In genomic region chr2:25420820-25421237, GRCh38 we compare ENCODE assay signal across 10 cellular contexts.
A peak's percentile ranks its signal among the peaks of the same experiment; 100 is the strongest.
DNase-seq lines count a peak whose midpoint lies in the region; ATAC-seq, FAIRE-seq and TF ChIP-seq lines count a peak whose summit lies in the region.
"Had no signal": no experiment of that assay in that cellular context is flagged by ENCODE, and none has a peak within 500 bp of the region (broad histone marks: within the 10 kb centered on the region; RNA-seq: fewer than 3 reads in every experiment).

No MANE protein-coding gene starts in this region.

- H3K27me3 ChIP-seq in Loucy (ENCODE audit: insufficient read depth, low read length, poor library complexity, severe bottlenecking): no peaks in the 10 kb centered on the region
- H3K27me3 ChIP-seq in mucosa of rectum (ENCODE audit: control insufficient read depth in 2 of 2, insufficient read depth in 2 of 2, low read length in 2 of 2): no peaks in the 10 kb centered on the region

- intact Hi-C loops in activated CD4-positive, alpha-beta T cell treated with anti-CD3 and anti-CD28 coated beads, Interleukin-2, amount 10 ng/mL, durations not matched to agents 24 days and 14 days (cut with micrococcal nuclease): no loop called here

- H3K4me3 ChIP-seq in Loucy (ENCODE audit: low read length, poor library complexity, severe bottlenecking): no peak overlapping the region
- peak overlapping the region; percentile 15 to 65 for H3K4me3 ChIP-seq in mucosa of rectum (ENCODE audit: low read length in 2 of 2)
- H3K4me3 ChIP-seq: psoas muscle had no signal

- H3K27me3 Mint-ChIP-seq in activated CD4-positive, alpha-beta T cell treated with anti-CD3 and anti-CD28 coated beads, Interleukin-2, amount 10 ng/mL, durations not matched to agents 24 days and 14 days: no peaks in the 10 kb centered on the region
- H3K27me3 Mint-ChIP-seq: activated naive CD4-positive, alpha-beta T cell treated with anti-CD3 and anti-CD28 coated beads, Interleukin-2, amount 50 U/mL, for 24 hours had no signal

- H4K20me1 ChIP-seq in Loucy (ENCODE audit: insufficient read depth, low read length, poor library complexity, severe bottlenecking): no peaks in the 10 kb centered on the region

- no peaks in the 10 kb centered on the region for H3F3A ChIP-seq in Loucy (ENCODE audit: low read depth)

- peaks cover 6% of the 10 kb centered on the region for H3K9me3 Mint-ChIP-seq in activated CD4-positive, alpha-beta T cell treated with anti-CD3 and anti-CD28 coated beads, Interleukin-2, amount 10 ng/mL, durations not matched to agents 24 days and 14 days
- H3K9me3 Mint-ChIP-seq: activated naive CD4-positive, alpha-beta T cell treated with anti-CD3 and anti-CD28 coated beads, Interleukin-2, amount 50 U/mL, for 24 hours had no signal

- H3K4me1 ChIP-seq in Loucy (ENCODE audit: insufficient read depth, low read length, poor library complexity, severe bottlenecking) (peaks cover 13% of the 10 kb centered on the region), mucosa of rectum (ENCODE audit: control insufficient read depth in 2 of 2, insufficient read depth in 2 of 2, low read length in 2 of 2) (peaks cover 13 to 17% of the 10 kb centered on the region in 2 donors)
- H3K4me1 ChIP-seq: psoas muscle had no signal

- FAIRE-seq in D721Med (lab: Jason Lieb, UNC): no peak

- H3K4me1 Mint-ChIP-seq in activated CD4-positive, alpha-beta T cell treated with anti-CD3 and anti-CD28 coated beads, Interleukin-2, amount 10 ng/mL, durations not matched to agents 24 days and 14 days: peaks cover 14% of the 10 kb centered on the region
- H3K4me1 Mint-ChIP-seq: activated naive CD4-positive, alpha-beta T cell treated with anti-CD3 and anti-CD28 coated beads, Interleukin-2, amount 50 U/mL, for 24 hours had no signal

- peaks cover 17% of the 10 kb centered on the region for H3K36me3 Mint-ChIP-seq in activated CD4-positive, alpha-beta T cell treated with anti-CD3 and anti-CD28 coated beads, Interleukin-2, amount 10 ng/mL, durations not matched to agents 24 days and 14 days (ENCODE audit: low read depth)

- no peak overlapping the region for H3K4me3 Mint-ChIP-seq in activated CD4-positive, alpha-beta T cell treated with anti-CD3 and anti-CD28 coated beads, Interleukin-2, amount 10 ng/mL, durations not matched to agents 24 days and 14 days
- H3K4me3 Mint-ChIP-seq: activated naive CD4-positive, alpha-beta T cell treated with anti-CD3 and anti-CD28 coated beads, Interleukin-2, amount 50 U/mL, for 24 hours had no signal

- no peak overlapping the region for H3K9ac ChIP-seq in Loucy (ENCODE audit: low read depth, low read length, poor library complexity, severe bottlenecking)
- peak overlapping the region in 1 of 2 donors; percentile 74 for H3K9ac ChIP-seq in mucosa of rectum (ENCODE audit: low read depth in 1 of 2, low read length in 2 of 2)

- TF ChIP-seq CTCF in Loucy (conservative IDR thresholded peaks at IDR 0.05; ENCODE audit: low read length) (no peak), D721Med (IDR thresholded peaks at IDR 0.05; ENCODE audit: insufficient read depth, missing control alignments) (no peak)

- H3K4me2 ChIP-seq in Loucy (ENCODE audit: low read depth, low read length, poor library complexity, severe bottlenecking): peak overlapping the region; percentile 40

- peak overlapping the region; percentile 18 to 80 for H3K27ac ChIP-seq in mucosa of rectum (ENCODE audit: low read depth in 2 of 2, low read length in 2 of 2)
- H3K27ac ChIP-seq: psoas muscle had no signal

- H3K79me2 ChIP-seq in Loucy (ENCODE audit: insufficient read depth, low read length): no peaks in the 10 kb centered on the region

- H2AFZ ChIP-seq in Loucy (ENCODE audit: low read length): no peak overlapping the region

- no peaks in the 10 kb centered on the region for H3K9me2 ChIP-seq in Loucy (replicated peaks; ENCODE audit: low read depth, low read length)

- H3K36me3 ChIP-seq in Loucy (ENCODE audit: insufficient read depth, low read length): no peaks in the 10 kb centered on the region
- no peaks in the 10 kb centered on the region for H3K36me3 ChIP-seq in mucosa of rectum (ENCODE audit: control insufficient read depth in 2 of 2, insufficient read depth in 2 of 2, low read length in 2 of 2)

- H3K27ac Mint-ChIP-seq in activated CD4-positive, alpha-beta T cell treated with anti-CD3 and anti-CD28 coated beads, Interleukin-2, amount 10 ng/mL, durations not matched to agents 24 days and 14 days: no peak overlapping the region

- no peak for DNase-seq in activated CD4-positive, alpha-beta T cell treated with anti-CD3 and anti-CD28 coated beads, Interleukin-2, amount 10 ng/mL, durations not matched to agents 24 days and 14 days
- DNase-seq in NCI-H345 (lab: John Stamatoyannopoulos, UW) (no peak), D721Med (ENCODE audit: insufficient read length, low spot score) (no peak), NCI-H748 (lab: John Stamatoyannopoulos, UW; ENCODE audit: unreplicated experiment) (no peak)
- DNase-seq: psoas muscle had no signal

- H3K9me3 ChIP-seq in Loucy (ENCODE audit: insufficient read depth, low read depth, low read length): no peaks in the 10 kb centered on the region
- no peaks in the 10 kb centered on the region for H3K9me3 ChIP-seq in mucosa of rectum (ENCODE audit: control insufficient read depth in 2 of 2, low read length in 2 of 2)
- H3K9me3 ChIP-seq: psoas muscle had no signal

- peak; percentile 33 for ATAC-seq in GM18861 (IDR thresholded peaks at IDR 0.05; ENCODE audit: unreplicated experiment)
- peak; percentile 45 for ATAC-seq in HG02588 (IDR thresholded peaks at IDR 0.05; ENCODE audit: unreplicated experiment)
- ATAC-seq: psoas muscle had no signal
